ENCODE assay signal across 8 cellular contexts in the genomic region with DNA sequence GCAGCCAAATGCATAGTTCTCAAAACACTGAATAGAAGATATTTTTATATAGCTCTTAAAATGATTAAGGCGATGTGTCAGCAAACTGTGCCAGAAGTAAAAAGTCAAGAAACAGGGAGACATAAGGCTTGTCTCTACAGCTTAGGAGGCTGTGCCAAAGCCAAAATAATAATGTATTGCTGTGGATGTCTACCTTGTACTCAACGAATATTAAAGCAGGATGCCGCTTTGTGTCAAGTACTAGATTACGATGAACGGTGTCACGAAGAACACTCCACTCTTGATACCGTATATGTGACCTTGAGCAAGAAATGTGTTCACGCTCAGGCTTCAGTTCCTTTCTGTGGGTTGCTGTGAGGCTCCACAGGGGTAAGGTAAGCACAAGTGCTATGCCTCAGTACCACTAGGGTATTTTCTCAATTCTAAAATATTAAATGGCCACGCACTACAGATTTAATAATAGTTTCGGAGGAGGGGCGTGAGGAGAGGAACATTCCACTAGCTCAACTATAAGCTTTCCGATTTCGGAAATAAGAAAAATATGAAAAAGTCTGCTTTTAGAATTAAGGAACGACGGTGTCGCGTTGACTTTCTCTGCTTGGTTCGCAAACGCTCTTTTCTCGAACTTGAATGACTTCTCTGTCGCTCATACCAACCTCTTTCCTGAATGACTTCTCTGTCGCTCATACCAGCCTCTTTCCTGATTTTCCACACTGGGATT. TPM values are rescaled to one million over a fixed set of nuclear protein-coding genes. Genes with fewer than 3 reads are reported as not detected.
DNase-seq lines count a peak whose midpoint lies in the region; ATAC-seq and TF ChIP-seq lines count a peak whose summit lies in the region.

No MANE protein-coding gene starts in this region.

- peak overlapping the region in 9 of 10 donors; percentile 64 to 97 (median 94) for H3K27ac ChIP-seq in heart right ventricle

- H3K27me3 ChIP-seq in heart right ventricle, result no peaks in the 10 kb centered on the region

- ATAC-seq in GM18508 (IDR thresholded peaks at IDR 0.05; ENCODE audit: insufficient read depth, unreplicated experiment) (peak; percentile 41), HG02884 (IDR thresholded peaks at IDR 0.05; ENCODE audit: unreplicated experiment) (peak; percentile 47), heart right ventricle (peak in 5 of 8 donors; percentile 19 to 50 (median 38))

- intact Hi-C loops in heart right ventricle (cut with DNase I), result loop anchor here in 6 of 10 donors (5.0 to 10.0 kb wide), 5 partner anchors 55 to 385 kb away; a partner anchor contains a TSS

- H3K9me3 ChIP-seq in heart right ventricle, result no peaks in the 10 kb centered on the region

- H3K4me3 ChIP-seq in heart right ventricle (peak overlapping the region; percentile 39 to 96 (median 85)), retinal pigment epithelial cell (ENCODE audit: low read length) (peak overlapping the region; percentile 78)

- DNase-seq in AG20443 (ENCODE audit: low spot score) (peak; percentile 29), NCI-H748 treated with DMSO at 0.1 percent for 48 hours (lab: John Stamatoyannopoulos, UW) (peak; percentile 2), heart right ventricle (no peak), retinal pigment epithelial cell (ENCODE audit: low read depth) (no peak), HT-29 (ENCODE audit: low spot score) (no peak)
- peak; percentile 7 for DNase-seq in activated effector memory CD4-positive, alpha-beta T cell treated with Interleukin-2 at 50 U/mL for 16 hours

- WGBS in heart right ventricle, 2 donors, result 2% methylated on average over 22 of the region's 22 CpGs

- TF ChIP-seq CTCF in heart right ventricle (IDR thresholded peaks at IDR 0.05) (peak in 3 of 9 donors; percentile 7 to 35 (median 34)), retinal pigment epithelial cell (conservative IDR thresholded peaks at IDR 0.05; ENCODE audit: low read depth, low read length) (peak; percentile 16)

- H3K4me1 ChIP-seq in heart right ventricle, result peaks cover 0 to 45% (median 40%) of the 10 kb centered on the region in 9 donors

- H3K36me3 ChIP-seq in heart right ventricle, result no peaks in the 10 kb centered on the region

RNA-seq across cellular contexts. Expression of a gene that starts 0.7 kb away (rescaled TPM):
- 10 to 100 TPM; 61.8 to 76.8 (median 67.0) TPM for total RNA-seq in heart right ventricle
- polyA plus RNA-seq in heart right ventricle, result 10 to 100 TPM; 41.0 to 55.8 TPM
- total RNA-seq in HT-29 (2014; rRNA removed; shearing (Covaris generic)), result 9.5 and 10.8 TPM in 2 replicates

RNA-seq across cellular contexts. Expression of a gene that starts 54.7 kb away (rescaled TPM):
- total RNA-seq in heart right ventricle, result 100 to 1,000 TPM in 1 of 10 donors, 10 to 100 TPM in 9; 51.3 to 125 (median 71.6) TPM
- polyA plus RNA-seq in heart right ventricle, result 10 to 100 TPM; 21.6 to 47.4 TPM
- total RNA-seq in HT-29 (2014; rRNA removed; shearing (Covaris generic)), result 0.05 TPM in 1 of 2 replicates, not detected in the other

Comparison
In these comparisons a context has a peak if more than half of its experiments do, and no peak if none do; other contexts are left out.
1. DNase-seq: peak in AG20443 (single experiment), NCI-H748 treated with DMSO at 0.1 percent for 48 hours (single experiment) and activated effector memory CD4-positive, alpha-beta T cell treated with Interleukin-2 at 50 U/mL for 16 hours (single experiment); none in heart right ventricle (0 of 2), retinal pigment epithelial cell (single experiment) and HT-29 (single experiment).
2. RNA of a gene that starts 54.7 kb away (total RNA-seq): 51.3 to 125 TPM in heart right ventricle; 0.05 TPM in HT-29; every median in the first group is over 10 times any median in the second.
3. Peak in every context shown above with its lines, with median percentiles within 50 percentile points of each other: ATAC-seq.